ENCODE assay signal across 12 cellular contexts in the genomic region with DNA sequence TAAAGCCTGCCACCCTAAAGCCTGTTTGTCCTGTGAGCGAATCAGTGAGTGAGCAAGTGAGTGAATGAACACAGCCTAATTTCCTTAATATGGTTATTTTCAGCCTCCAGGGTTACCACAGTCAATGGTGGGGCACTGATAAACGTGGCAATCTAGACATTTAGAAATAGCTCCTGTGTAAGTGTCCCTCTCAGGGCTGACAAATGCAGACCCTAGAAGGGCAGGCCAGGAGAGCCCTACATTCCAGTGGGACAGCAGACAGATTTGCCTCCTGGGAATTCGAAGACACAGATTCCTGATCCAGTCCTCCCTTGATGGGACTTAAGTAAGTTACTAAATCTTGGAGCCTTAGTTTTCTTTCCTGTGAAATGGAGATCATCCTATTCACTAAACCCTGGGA.
"Had no signal": no experiment of that assay in that cellular context is flagged by ENCODE, and none has a peak within 500 bp of the region (broad histone marks: within the 10 kb centered on the region; RNA-seq: fewer than 3 reads in every experiment).

No MANE protein-coding gene starts in this region.

- H3K4me3 Mint-ChIP-seq: activated CD4-positive, alpha-beta T cell treated with anti-CD3 and anti-CD28 coated beads, Interleukin-2, amount 10 ng/mL, durations not matched to agents 24 days and 14 days; activated naive CD8-positive, alpha-beta T cell treated with anti-CD3 and anti-CD28 coated beads, Interleukin-2, amount 10 ng/mL, durations not matched to agents 7 days and 5 days; activated T-helper 1 cell treated with anti-CD3 and anti-CD28 coated beads, Interleukin-12 subunit alpha, Interleukin-12 subunit beta, Interleukin-2, Interleukin-4 antibody, amounts not matched to agents 30 ng/mL and 10 ng/mL and 1 ng/mL, durations not matched to agents 14 hours and 24 hours and 36 hours; dendritic cell treated with granulocyte-macrophage colony-stimulating factor and Interleukin-4, amounts not matched to agents 40 ng/mL and 50 ng/mL, for 4 days had no signal

- H3K36me3 Mint-ChIP-seq: activated naive CD8-positive, alpha-beta T cell treated with anti-CD3 and anti-CD28 coated beads, Interleukin-2, amount 10 ng/mL, durations not matched to agents 7 days and 5 days had no signal

- H3K36me3 ChIP-seq: breast epithelium, lower lobe of right lung, transverse colon, vagina had no signal

- H3K27me3 Mint-ChIP-seq: dendritic cell treated with granulocyte-macrophage colony-stimulating factor and Interleukin-4, amounts not matched to agents 40 ng/mL and 50 ng/mL, for 4 days had no signal

- H3K27ac Mint-ChIP-seq: activated naive CD8-positive, alpha-beta T cell treated with anti-CD3 and anti-CD28 coated beads, Interleukin-2, amount 10 ng/mL, durations not matched to agents 7 days and 5 days; activated T-helper 1 cell treated with anti-CD3 and anti-CD28 coated beads, Interleukin-12 subunit alpha, Interleukin-12 subunit beta, Interleukin-2, Interleukin-4 antibody, amounts not matched to agents 30 ng/mL and 10 ng/mL and 1 ng/mL, durations not matched to agents 14 hours and 24 hours and 36 hours; dendritic cell treated with granulocyte-macrophage colony-stimulating factor and Interleukin-4, amounts not matched to agents 40 ng/mL and 50 ng/mL, for 4 days had no signal

- H3K9me3 ChIP-seq: breast epithelium, lower lobe of right lung, transverse colon, vagina had no signal

- H3K4me1 ChIP-seq: breast epithelium, vagina had no signal

- DNase-seq: activated CD4-positive, CD25-positive, alpha-beta regulatory T cell; activated naive CD8-positive, alpha-beta T cell treated with anti-CD3 and anti-CD28 coated beads, Interleukin-2, amount 10 ng/mL, durations not matched to agents 7 days and 5 days; aorta; lower lobe of right lung; substantia nigra had no signal

- H3K4me3 ChIP-seq: breast epithelium, lower lobe of right lung, transverse colon, vagina had no signal

- H3K9me3 Mint-ChIP-seq: activated CD4-positive, alpha-beta T cell treated with anti-CD3 and anti-CD28 coated beads, Interleukin-2, amount 10 ng/mL, durations not matched to agents 24 days and 14 days; activated naive CD8-positive, alpha-beta T cell treated with anti-CD3 and anti-CD28 coated beads, Interleukin-2, amount 10 ng/mL, durations not matched to agents 7 days and 5 days; activated T-helper 1 cell treated with anti-CD3 and anti-CD28 coated beads, Interleukin-12 subunit alpha, Interleukin-12 subunit beta, Interleukin-2, Interleukin-4 antibody, amounts not matched to agents 30 ng/mL and 10 ng/mL and 1 ng/mL, durations not matched to agents 14 hours and 24 hours and 36 hours; dendritic cell treated with granulocyte-macrophage colony-stimulating factor and Interleukin-4, amounts not matched to agents 40 ng/mL and 50 ng/mL, for 4 days had no signal

- H3K27ac ChIP-seq: breast epithelium, epithelial cell of prostate, lower lobe of right lung, transverse colon, vagina had no signal

- H3K27me3 ChIP-seq: breast epithelium, transverse colon, vagina had no signal
